ENCODE assay signal across 25 cellular contexts in the genomic region with DNA sequence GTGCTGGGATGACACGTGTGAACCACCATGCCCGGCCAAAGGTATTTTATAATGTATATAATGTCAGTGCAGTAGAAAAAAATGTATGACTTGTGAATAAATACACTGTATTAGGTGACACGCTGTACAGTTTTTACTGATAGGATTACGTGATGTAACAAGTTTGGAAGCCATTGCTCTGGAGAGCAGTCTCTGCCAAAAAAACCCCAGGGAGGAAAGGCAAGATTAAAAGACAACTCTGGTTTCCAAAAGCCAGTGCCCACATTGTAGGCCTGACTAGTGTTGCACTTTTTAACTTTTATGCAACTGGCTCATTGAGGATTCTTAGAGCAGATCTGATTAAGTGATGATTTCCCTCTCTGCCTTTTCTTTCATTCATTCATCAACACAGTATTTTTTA.
DNase-seq lines count a peak whose midpoint lies in the region; ATAC-seq, FAIRE-seq and TF ChIP-seq lines count a peak whose summit lies in the region.
"Had no signal": no experiment of that assay in that cellular context is flagged by ENCODE, and none has a peak within 500 bp of the region (broad histone marks: within the 10 kb centered on the region; RNA-seq: fewer than 3 reads in every experiment).

No MANE protein-coding gene starts in this region.

- H3K4me3 Mint-ChIP-seq in activated T-helper 1 cell treated with anti-CD3 and anti-CD28 coated beads, Interleukin-12 subunit alpha, Interleukin-12 subunit beta, Interleukin-2, Interleukin-4 antibody, amounts not matched to agents 30 ng/mL and 10 ng/mL and 1 ng/mL, durations not matched to agents 14 hours and 24 hours and 36 hours: no peak overlapping the region
- H3K4me3 Mint-ChIP-seq: activated CD4-positive, alpha-beta memory T cell treated with anti-CD3 and anti-CD28 coated beads, Interleukin-2, amount 10 ng/mL, durations not matched to agents 7 days and 5 days; activated T-helper 17 cell treated with anti-CD3 and anti-CD28 coated beads, Interleukin-2, amount 50 U/mL, for 72 hours; stimulated activated naive B cell treated with anti-CD40 and anti-IgM and Interleukin-4, amounts not matched to agents 10 μg/mL and 1 μg/mL and 100 μg/mL, for 72 hours had no signal

- intact Hi-C loops in right lobe of liver (cut with DNase I) (no loop called here), HepG2 (cut with micrococcal nuclease; ENCODE audit: unreplicated experiment) (no loop called here), heart left ventricle (cut with DNase I) (no loop called here)
- intact Hi-C loops in activated T-helper 1 cell treated with anti-CD3 and anti-CD28 coated beads, Interleukin-12 subunit alpha, Interleukin-12 subunit beta, Interleukin-2, Interleukin-4 antibody, amounts not matched to agents 30 ng/mL and 10 ng/mL and 1 ng/mL, durations not matched to agents 14 hours and 24 hours and 36 hours (cut with micrococcal nuclease): no loop called here

- no peak for FAIRE-seq in HepG2 (lab: Jason Lieb, UNC)
- FAIRE-seq: GM12878, pancreas had no signal

- H3K79me2 ChIP-seq in HepG2 (ENCODE audit: insufficient read depth, low read length): no peaks in the 10 kb centered on the region

- no peaks in the 10 kb centered on the region for H3K9me3 Mint-ChIP-seq in activated T-helper 1 cell treated with anti-CD3 and anti-CD28 coated beads, Interleukin-12 subunit alpha, Interleukin-12 subunit beta, Interleukin-2, Interleukin-4 antibody, amounts not matched to agents 30 ng/mL and 10 ng/mL and 1 ng/mL, durations not matched to agents 14 hours and 24 hours and 36 hours
- H3K9me3 Mint-ChIP-seq: activated CD4-positive, alpha-beta memory T cell treated with anti-CD3 and anti-CD28 coated beads, Interleukin-2, amount 10 ng/mL, durations not matched to agents 7 days and 5 days; activated T-helper 17 cell treated with anti-CD3 and anti-CD28 coated beads, Interleukin-2, amount 50 U/mL, for 72 hours; stimulated activated naive B cell treated with anti-CD40 and anti-IgM and Interleukin-4, amounts not matched to agents 10 μg/mL and 1 μg/mL and 100 μg/mL, for 72 hours had no signal

- peaks cover 0 to 49% (median 25%) of the 10 kb centered on the region in 4 donors for H3K4me1 ChIP-seq in right lobe of liver
- peaks cover 59% of the 10 kb centered on the region for H3K4me1 ChIP-seq in HepG2 (ENCODE audit: insufficient read depth, low read length)
- H3K4me1 ChIP-seq in heart left ventricle: peaks cover 0 to 34% (median 19%) of the 10 kb centered on the region in 12 donors
- H3K4me1 ChIP-seq: pancreas had no signal

- TF ChIP-seq RAD21 in HepG2 (CRISPR knock-in tag; IDR thresholded peaks at IDR 0.05): no peak

- H4K20me1 ChIP-seq in HepG2 (ENCODE audit: insufficient read depth, low read length): no peaks in the 10 kb centered on the region

- in situ Hi-C loops in HepG2 (cut with HindIII; ENCODE audit: extremely low pct_ligation_motif_present, low pct_unique_long_range_greater_than_20kb): no loop called here
- in situ Hi-C loops in astrocyte of the cerebellum (cut with HindIII; ENCODE audit: low sequenced_read_pairs): no loop called here

- no peaks in the 10 kb centered on the region for H3K36me3 ChIP-seq in right lobe of liver
- H3K36me3 ChIP-seq in HepG2 (replicated peaks in 1 of 2; ENCODE audit: control insufficient read depth in 1 of 2, insufficient read depth in 2 of 2, low read length in 2 of 2): no peaks in the 10 kb centered on the region
- H3K36me3 ChIP-seq in heart left ventricle: peaks cover 0 to 37% (median 22%) of the 10 kb centered on the region in 9 donors
- H3K36me3 ChIP-seq: SJCRH30 had no signal

- no peaks in the 10 kb centered on the region for H3K27me3 Mint-ChIP-seq in activated T-helper 1 cell treated with anti-CD3 and anti-CD28 coated beads, Interleukin-12 subunit alpha, Interleukin-12 subunit beta, Interleukin-2, Interleukin-4 antibody, amounts not matched to agents 30 ng/mL and 10 ng/mL and 1 ng/mL, durations not matched to agents 14 hours and 24 hours and 36 hours (ENCODE audit: insufficient read depth)
- H3K27me3 Mint-ChIP-seq: activated CD4-positive, alpha-beta memory T cell treated with anti-CD3 and anti-CD28 coated beads, Interleukin-2, amount 10 ng/mL, durations not matched to agents 7 days and 5 days; activated T-helper 17 cell treated with anti-CD3 and anti-CD28 coated beads, Interleukin-2, amount 50 U/mL, for 72 hours; stimulated activated naive B cell treated with anti-CD40 and anti-IgM and Interleukin-4, amounts not matched to agents 10 μg/mL and 1 μg/mL and 100 μg/mL, for 72 hours had no signal

- CTCF ChIA-PET in HepG2 (lab: Yijun Ruan, JAX; ENCODE audit: low intra/inter-chr PET ratio, low total read pairs): no interaction called here

- 79% methylated on average over 4 of the region's 4 CpGs for WGBS in right lobe of liver (ENCODE audit: insufficient coverage, low coverage, low lambda C conversion rate, missing lambda C conversion rate)
- WGBS in HepG2 (ENCODE audit: low lambda C conversion rate): 92% methylated on average over 4 of the region's 4 CpGs
- 51 to 68% (median 52%) methylated on average over 4 of the region's 4 CpGs for WGBS in heart left ventricle, 4 donors

- TF ChIP-seq POLR2A in right lobe of liver (IDR thresholded peaks at IDR 0.05) (no peak), HepG2 (IDR thresholded peaks at IDR 0.05; ENCODE audit: insufficient read depth in 1 of 2, low read depth in 2 of 2, low read length in 2 of 2) (no peak), heart left ventricle (IDR thresholded peaks at IDR 0.05) (no peak)

- no peak overlapping the region for H3K27ac Mint-ChIP-seq in activated T-helper 1 cell treated with anti-CD3 and anti-CD28 coated beads, Interleukin-12 subunit alpha, Interleukin-12 subunit beta, Interleukin-2, Interleukin-4 antibody, amounts not matched to agents 30 ng/mL and 10 ng/mL and 1 ng/mL, durations not matched to agents 14 hours and 24 hours and 36 hours
- H3K27ac Mint-ChIP-seq: activated CD4-positive, alpha-beta memory T cell treated with anti-CD3 and anti-CD28 coated beads, Interleukin-2, amount 10 ng/mL, durations not matched to agents 7 days and 5 days; activated T-helper 17 cell treated with anti-CD3 and anti-CD28 coated beads, Interleukin-2, amount 50 U/mL, for 72 hours; stimulated activated naive B cell treated with anti-CD40 and anti-IgM and Interleukin-4, amounts not matched to agents 10 μg/mL and 1 μg/mL and 100 μg/mL, for 72 hours had no signal

- peaks cover 38% of the 10 kb centered on the region for H3K36me3 Mint-ChIP-seq in activated T-helper 1 cell treated with anti-CD3 and anti-CD28 coated beads, Interleukin-12 subunit alpha, Interleukin-12 subunit beta, Interleukin-2, Interleukin-4 antibody, amounts not matched to agents 30 ng/mL and 10 ng/mL and 1 ng/mL, durations not matched to agents 14 hours and 24 hours and 36 hours (ENCODE audit: low read depth)
- H3K36me3 Mint-ChIP-seq: stimulated activated naive B cell treated with anti-CD40 and anti-IgM and Interleukin-4, amounts not matched to agents 10 μg/mL and 1 μg/mL and 100 μg/mL, for 72 hours had no signal

- no peak overlapping the region for H3K9ac ChIP-seq in HepG2 (ENCODE audit: insufficient read depth, low read depth, low read length)

- H3K4me3 ChIP-seq in right lobe of liver (no peak overlapping the region), HepG2 (replicated peaks in 1 of 3; ENCODE audit: insufficient read depth in 1 of 3, low read depth in 2 of 3, low read length in 3 of 3) (no peak overlapping the region), astrocyte of the cerebellum (ENCODE audit: low read depth, low read length) (no peak overlapping the region), heart left ventricle (no peak overlapping the region)
- H3K4me3 ChIP-seq: GM12878, pancreas, SJCRH30 had no signal

- POLR2A ChIA-PET in HepG2 (lab: Yijun Ruan, JAX): no interaction called here

- peak overlapping the region in 2 of 3 donors; percentile 44 to 58 for H3K27ac ChIP-seq in right lobe of liver
- no peak overlapping the region for H3K27ac ChIP-seq in HepG2 (ENCODE audit: extremely low read length, insufficient read depth, low read length)
- peak overlapping the region in 6 of 12 donors; percentile 7 to 56 (median 31) for H3K27ac ChIP-seq in heart left ventricle
- H3K27ac ChIP-seq: pancreas had no signal

- no peak for TF ChIP-seq EP300 in HepG2 (IDR thresholded peaks at IDR 0.05; ENCODE audit: low read depth in 2 of 2, low read length in 2 of 2)
- no peak for TF ChIP-seq EP300 in HepG2 (CRISPR knock-in tag; IDR thresholded peaks at IDR 0.05; ENCODE audit: borderline replicate concordance)

- H3K9me3 ChIP-seq in right lobe of liver (no peaks in the 10 kb centered on the region), HepG2 (ENCODE audit: low read length) (no peaks in the 10 kb centered on the region), heart left ventricle (no peaks in the 10 kb centered on the region)
- H3K9me3 ChIP-seq: pancreas, SJCRH30 had no signal

- no peak overlapping the region for H3K4me2 ChIP-seq in HepG2 (ENCODE audit: low read depth, low read length)

- no TSS peak for BruUV-seq in HepG2 (replicated peaks; lab: Mats Ljungman, UMichigan)

- peaks cover 11% of the 10 kb centered on the region for H3K4me1 Mint-ChIP-seq in activated T-helper 1 cell treated with anti-CD3 and anti-CD28 coated beads, Interleukin-12 subunit alpha, Interleukin-12 subunit beta, Interleukin-2, Interleukin-4 antibody, amounts not matched to agents 30 ng/mL and 10 ng/mL and 1 ng/mL, durations not matched to agents 14 hours and 24 hours and 36 hours (ENCODE audit: low read depth)
- H3K4me1 Mint-ChIP-seq: activated T-helper 17 cell treated with anti-CD3 and anti-CD28 coated beads, Interleukin-2, amount 50 U/mL, for 72 hours; stimulated activated naive B cell treated with anti-CD40 and anti-IgM and Interleukin-4, amounts not matched to agents 10 μg/mL and 1 μg/mL and 100 μg/mL, for 72 hours had no signal

- TF ChIP-seq CTCF in right lobe of liver (IDR thresholded peaks at IDR 0.05): no peak
- TF ChIP-seq CTCF in HepG2 (CRISPR knock-in tag; IDR thresholded peaks at IDR 0.05): no peak
- TF ChIP-seq CTCF in astrocyte of the cerebellum (IDR thresholded peaks at IDR 0.05; ENCODE audit: low read depth, low read length, missing control alignments): no peak
- TF ChIP-seq CTCF in heart left ventricle (IDR thresholded peaks at IDR 0.05): no peak

- ATAC-seq in right lobe of liver: no peak
- no peak for ATAC-seq in HepG2
- ATAC-seq in heart left ventricle: peak; percentile 24 to 43 (median 36)
- ATAC-seq: activated T-helper 17 cell treated with anti-CD3 and anti-CD28 coated beads, Interleukin-2, amount 50 U/mL, for 72 hours; GM12878; stimulated activated naive B cell treated with anti-CD40 and anti-IgM and Interleukin-4, amounts not matched to agents 10 μg/mL and 1 μg/mL and 100 μg/mL, for 72 hours had no signal

- H3K27me3 ChIP-seq in right lobe of liver: no peaks in the 10 kb centered on the region
- no peaks in the 10 kb centered on the region for H3K27me3 ChIP-seq in HepG2 (ENCODE audit: control insufficient read depth in 1 of 2, insufficient read depth in 2 of 2, low read length in 2 of 2)
- no peaks in the 10 kb centered on the region for H3K27me3 ChIP-seq in heart left ventricle
- H3K27me3 ChIP-seq: pancreas, SJCRH30 had no signal

- no peak for DNase-seq in right lobe of liver
- DNase-seq in HepG2 (ENCODE audit: low spot score): no peak
- DNase-seq in astrocyte of the cerebellum (ENCODE audit: low read depth): peak; percentile 31
- no peak for DNase-seq in heart left ventricle
- no peak for DNase-seq in GM19238 (ENCODE audit: insufficient read length, low spot score)
- no peak for DNase-seq in SKM-1 (lab: John Stamatoyannopoulos, UW; ENCODE audit: unreplicated experiment)
- no peak for DNase-seq in stimulated activated naive CD4-positive, alpha-beta T cell (lab: John Stamatoyannopoulos, UW)
- DNase-seq in activated T-helper 1 cell treated with anti-CD3 and anti-CD28 coated beads, Interleukin-12 subunit alpha, Interleukin-12 subunit beta, Interleukin-2, Interleukin-4 antibody, amounts not matched to agents 30 ng/mL and 10 ng/mL and 1 ng/mL, durations not matched to agents 14 hours and 24 hours and 36 hours (ENCODE audit: low spot score): no peak
- DNase-seq: activated CD4-positive, alpha-beta memory T cell treated with anti-CD3 and anti-CD28 coated beads, Interleukin-2, amount 10 ng/mL, durations not matched to agents 7 days and 5 days; activated CD8-positive, alpha-beta memory T cell treated with anti-CD3 and anti-CD28 coated beads, Interleukin-2, amount 50 U/mL, for 48 hours; activated naive CD4-positive, alpha-beta T cell treated with anti-CD3 and anti-CD28 coated beads, Interleukin-2, amount 50 U/mL, for 16 hours; amygdala; Calu3; glutamatergic neuron; Karpas-422; kidney glomerular epithelial cell; NCI-H69; pancreas; SJCRH30; stimulated activated CD4-positive, alpha-beta T cell treated with anti-CD3 and anti-CD28 coated beads, Interleukin-12 subunit alpha, Interleukin-12 subunit beta, amount 100 ng/mL, for 4 hours; stimulated activated CD4-positive, alpha-beta T cell treated with anti-CD3 and anti-CD28 coated beads, Interleukin-4, amount 100 ng/mL, for 24 hours; stimulated activated naive B cell treated with anti-CD40 and anti-IgM and Interleukin-4, amounts not matched to agents 10 μg/mL and 1 μg/mL and 100 μg/mL, for 72 hours; T-helper 1 cell had no signal

- H2AFZ ChIP-seq in HepG2 (ENCODE audit: low read length): no peak overlapping the region

Comparison
In these comparisons a context has a peak if more than half of its experiments do, and no peak if none do; other contexts are left out.
1. ATAC-seq: peak in heart left ventricle (4 of 4); none in right lobe of liver (0 of 4) and HepG2 (single experiment).